Comparison of ENCODE assay signal across 8 cellular contexts in genomic region chr22:22431271-22432220, GRCh38.
DNase-seq lines count a peak whose midpoint lies in the region; ATAC-seq and TF ChIP-seq lines count a peak whose summit lies in the region.

No MANE protein-coding gene starts in this region.

- ATAC-seq in sciatic nerve = peak; percentile 91
- ATAC-seq in GM19324 (IDR thresholded peaks at IDR 0.05; ENCODE audit: low FRiP score, unreplicated experiment) = no peak

- intact Hi-C loops in sciatic nerve (cut with DNase I) = no loop called here

- peak; percentile 71 for TF ChIP-seq CTCF in cardiac muscle cell (IDR thresholded peaks at IDR 0.05; ENCODE audit: low read depth, low read length)

- DNase-seq in GDM1 (lab: John Stamatoyannopoulos, UW) (peak; percentile 34), HuH-7.5 (ENCODE audit: low spot score) (peak; percentile 68), SHP77 (lab: John Stamatoyannopoulos, UW) (peak; percentile 41 to 47), cardiac muscle cell (ENCODE audit: low read depth in 1 of 2, low spot score in 1 of 2) (peak; percentile 1 to 65), sciatic nerve (ENCODE audit: low spot score) (peak; percentile 77), NCI-H187 treated with DMSO at 0.1 percent for 48 hours (lab: John Stamatoyannopoulos, UW) (no peak)
- DNase-seq in activated naive CD4-positive, alpha-beta T cell (lab: John Stamatoyannopoulos, UW) = peak in 3 of 4 experiments; percentile 14 to 28 (median 16)

- no peaks in the 10 kb centered on the region for H3K27me3 ChIP-seq in cardiac muscle cell

- H3K27ac ChIP-seq in cardiac muscle cell = no peak overlapping the region

- H3K9me3 ChIP-seq in cardiac muscle cell (ENCODE audit: low read depth) = no peaks in the 10 kb centered on the region

- no peaks in the 10 kb centered on the region for H3K36me3 ChIP-seq in cardiac muscle cell

- H3K4me3 ChIP-seq in cardiac muscle cell = no peak overlapping the region

- no peaks in the 10 kb centered on the region for H3K4me1 ChIP-seq in cardiac muscle cell (ENCODE audit: low read depth)
